13 cellular contexts compared by ENCODE assay signal in genomic region chr5:23445573-23445972, GRCh38.
"Had no signal": no experiment of that assay in that cellular context is flagged by ENCODE, and none has a peak within 500 bp of the region (broad histone marks: within the 10 kb centered on the region; RNA-seq: fewer than 3 reads in every experiment).

No MANE protein-coding gene starts in this region.

- H3K79me2 ChIP-seq: parathyroid adenoma had no signal

- H2AFZ ChIP-seq: parathyroid adenoma had no signal

- H3K27ac ChIP-seq: left ventricle myocardium inferior, parathyroid adenoma, VCaP had no signal

- H3K4me1 ChIP-seq: left ventricle myocardium inferior, parathyroid adenoma had no signal

- DNase-seq: activated CD4-positive, alpha-beta T cell treated with anti-CD3 and anti-CD28 coated beads for 1 hour; activated CD4-positive, alpha-beta T cell treated with anti-CD3 and anti-CD28 coated beads, Interleukin-2, amount 50 U/mL, for 4 hours; activated CD8-positive, alpha-beta memory T cell treated with anti-CD3 and anti-CD28 coated beads, Interleukin-2, amount 10 ng/mL, durations not matched to agents 7 days and 5 days; activated effector memory CD4-positive, alpha-beta T cell treated with anti-CD3 and anti-CD28 coated beads, Interleukin-2, amount 50 U/mL, for 16 hours; activated T-cell treated with anti-CD3 and anti-CD28 coated beads, Interleukin-2, amount 50 U/mL, for 24 hours; effector memory CD4-positive, alpha-beta T cell; hippocampal formation; kidney; left ventricle myocardium inferior; naive thymus-derived CD8-positive, alpha-beta T cell had no signal

- H3K4me3 ChIP-seq: left ventricle myocardium inferior had no signal

- H3K36me3 ChIP-seq: left ventricle myocardium inferior had no signal

- H3K9ac ChIP-seq: parathyroid adenoma had no signal

- ATAC-seq: activated CD8-positive, alpha-beta memory T cell treated with anti-CD3 and anti-CD28 coated beads, Interleukin-2, amount 10 ng/mL, durations not matched to agents 7 days and 5 days; naive thymus-derived CD8-positive, alpha-beta T cell; stimulated activated effector memory CD8-positive, alpha-beta T cell treated with anti-CD3 and anti-CD28 coated beads, Interleukin-12 subunit alpha, Interleukin-12 subunit beta, amount 100 ng/mL, for 72 hours had no signal
